ENCODE assay signal across 30 cellular contexts in genomic region chr4:134812611-134813010, GRCh38.
"Had no signal": no experiment of that assay in that cellular context is flagged by ENCODE, and none has a peak within 500 bp of the region (broad histone marks: within the 10 kb centered on the region; RNA-seq: fewer than 3 reads in every experiment).

No MANE protein-coding gene starts in this region.

- H3K9me3 Mint-ChIP-seq: activated CD4-positive, alpha-beta T cell treated with anti-CD3 and anti-CD28 coated beads, Interleukin-2, amount 10 ng/mL, durations not matched to agents 24 days and 14 days had no signal

- DNase-seq: activated CD4-positive, alpha-beta T cell treated with anti-CD3 and anti-CD28 coated beads, Interleukin-2, amount 10 ng/mL, durations not matched to agents 24 days and 14 days; activated CD4-positive, alpha-beta T cell treated with anti-CD3 and anti-CD28 coated beads, Interleukin-2, amount 50 U/mL, for 4 hours; activated CD8-positive, alpha-beta T cell treated with anti-CD3 and anti-CD28 coated beads for 36 hours; activated effector memory CD4-positive, alpha-beta T cell treated with anti-CD3 and anti-CD28 coated beads, Interleukin-2, amount 50 U/mL, for 16 hours; activated naive CD4-positive, alpha-beta T cell; activated naive CD4-positive, alpha-beta T cell treated with anti-CD3 and anti-CD28 coated beads, Interleukin-2, amount 50 U/mL, for 16 hours; activated naive CD8-positive, alpha-beta T cell treated with anti-CD3 and anti-CD28 coated beads for 36 hours; activated T-cell treated with anti-CD3 and anti-CD28 coated beads, Interleukin-2, amount 50 U/mL, for 1 hour; activated T-cell treated with anti-CD3 and anti-CD28 coated beads, Interleukin-2, amount 50 U/mL, for 72 hours; body of pancreas; caudate nucleus; Kasumi-1; KG1; MM.1S; MV-4-11; NCI-H1092; NCI-H1436 treated with DMSO at 0.1 percent for 48 hours; NCI-H1694 treated with DMSO at 0.1 percent for 48 hours; NCI-H2029; NCI-H345; NCI-H526; NCI-H748 treated with DMSO at 0.1 percent for 48 hours; NK-92 treated with Interleukin-12 subunit alpha and Interleukin-12 subunit beta, amount 100 ng/mL, for 24 hours; Right ventricle myocardium superior; SW 1271; T-helper 1 cell; T-helper 2 cell; T-helper 9 cell; WERI-Rb-1 had no signal

- H3K36me3 ChIP-seq: WERI-Rb-1 had no signal

- H3K4me3 Mint-ChIP-seq: activated CD4-positive, alpha-beta T cell treated with anti-CD3 and anti-CD28 coated beads, Interleukin-2, amount 10 ng/mL, durations not matched to agents 24 days and 14 days; activated CD8-positive, alpha-beta T cell treated with anti-CD3 and anti-CD28 coated beads for 36 hours; activated naive CD8-positive, alpha-beta T cell treated with anti-CD3 and anti-CD28 coated beads for 36 hours; activated T-cell treated with anti-CD3 and anti-CD28 coated beads, Interleukin-2, amount 50 U/mL, for 72 hours; activated T-helper 17 cell treated with anti-CD3 and anti-CD28 coated beads, Interleukin-2, amount 50 U/mL, for 72 hours had no signal

- ATAC-seq: activated CD8-positive, alpha-beta T cell treated with anti-CD3 and anti-CD28 coated beads for 36 hours; activated T-cell treated with anti-CD3 and anti-CD28 coated beads, Interleukin-2, amount 50 U/mL, for 72 hours; activated T-helper 17 cell treated with anti-CD3 and anti-CD28 coated beads, Interleukin-2, amount 50 U/mL, for 72 hours; body of pancreas had no signal

- H3K27ac ChIP-seq: body of pancreas, WERI-Rb-1 had no signal

- H3K27me3 Mint-ChIP-seq: activated CD4-positive, alpha-beta T cell treated with anti-CD3 and anti-CD28 coated beads, Interleukin-2, amount 10 ng/mL, durations not matched to agents 24 days and 14 days; activated CD8-positive, alpha-beta T cell treated with anti-CD3 and anti-CD28 coated beads for 36 hours; activated naive CD8-positive, alpha-beta T cell treated with anti-CD3 and anti-CD28 coated beads for 36 hours; activated T-helper 17 cell treated with anti-CD3 and anti-CD28 coated beads, Interleukin-2, amount 50 U/mL, for 72 hours had no signal

- H3K4me1 Mint-ChIP-seq: activated CD4-positive, alpha-beta T cell treated with anti-CD3 and anti-CD28 coated beads, Interleukin-2, amount 10 ng/mL, durations not matched to agents 24 days and 14 days; activated naive CD8-positive, alpha-beta T cell treated with anti-CD3 and anti-CD28 coated beads for 36 hours; activated T-helper 17 cell treated with anti-CD3 and anti-CD28 coated beads, Interleukin-2, amount 50 U/mL, for 72 hours had no signal

- H3K27me3 ChIP-seq: body of pancreas had no signal

- H3K4me3 ChIP-seq: body of pancreas had no signal

- H3K4me1 ChIP-seq: body of pancreas had no signal

- H3K27ac Mint-ChIP-seq: activated CD4-positive, alpha-beta T cell treated with anti-CD3 and anti-CD28 coated beads, Interleukin-2, amount 10 ng/mL, durations not matched to agents 24 days and 14 days; activated CD8-positive, alpha-beta T cell treated with anti-CD3 and anti-CD28 coated beads for 36 hours; activated naive CD8-positive, alpha-beta T cell treated with anti-CD3 and anti-CD28 coated beads for 36 hours; activated T-cell treated with anti-CD3 and anti-CD28 coated beads, Interleukin-2, amount 50 U/mL, for 72 hours; activated T-helper 17 cell treated with anti-CD3 and anti-CD28 coated beads, Interleukin-2, amount 50 U/mL, for 72 hours had no signal

- H3K36me3 Mint-ChIP-seq: activated naive CD8-positive, alpha-beta T cell treated with anti-CD3 and anti-CD28 coated beads for 36 hours had no signal
